Comparison of ENCODE assay signal across 8 cellular contexts in genomic region chrX:17376381-17377046, GRCh38. TPM values are rescaled to one million over a fixed set of nuclear protein-coding genes. Genes with fewer than 3 reads are reported as not detected.
DNase-seq lines count a peak whose midpoint lies in the region; TF ChIP-seq lines count a peak whose summit lies in the region.

No MANE protein-coding gene starts in this region.

- CTCF ChIA-PET in AG04449 (lab: Yijun Ruan, JAX), result interaction anchor here (1.1 to 1.3 kb wide), 4 partner anchors 144 to 313 kb away, joined by 3 read pairs; no protein-coding TSS in a partner anchor
- CTCF ChIA-PET in CD8-positive, alpha-beta memory T cell (lab: Charles Lee), result no interaction called here

- POLR2A ChIA-PET in AG04449 (lab: Yijun Ruan, JAX), result interaction anchor here (0.8 to 1.1 kb wide), 2 partner anchors 215 to 225 kb away, joined by 3 to 5 read pairs; no protein-coding TSS in a partner anchor
- POLR2A ChIA-PET in CD8-positive, alpha-beta memory T cell (lab: Charles Lee), result no interaction called here

- H3K4me3 ChIP-seq in AG04449 (ENCODE audit: low read depth, low read length) (peak overlapping the region; percentile 70), duodenal mucosa (ENCODE audit: low read depth in 1 of 2, low read length in 2 of 2) (peak overlapping the region; percentile 62 to 66), muscle layer of duodenum (ENCODE audit: low read depth in 1 of 2, low read length in 2 of 2) (peak overlapping the region; percentile 56 to 72)
- no peak overlapping the region for H3K4me3 ChIP-seq in CD8-positive, alpha-beta memory T cell (ENCODE audit: low read length)

- H3K27me3 ChIP-seq in duodenal mucosa (ENCODE audit: control insufficient read depth in 1 of 2, insufficient read depth in 2 of 2, low read length in 2 of 2) (no peaks in the 10 kb centered on the region), muscle layer of duodenum (ENCODE audit: low read depth, low read length) (no peaks in the 10 kb centered on the region)
- no peaks in the 10 kb centered on the region for H3K27me3 ChIP-seq in CD8-positive, alpha-beta memory T cell (ENCODE audit: insufficient read depth, low read length, poor library complexity, severe bottlenecking)

- peaks cover 19 to 27% of the 10 kb centered on the region in 2 donors for H3K27me3 Mint-ChIP-seq in CD8-positive, alpha-beta memory T cell

- no peak overlapping the region for H3K27ac Mint-ChIP-seq in CD8-positive, alpha-beta memory T cell

- DNase-seq in AG04449 (ENCODE audit: low read depth, low spot score), result no peak
- DNase-seq in NCI-H2081 (lab: John Stamatoyannopoulos, UW), result no peak
- no peak for DNase-seq in CD8-positive, alpha-beta memory T cell
- no peak for DNase-seq in NOMO-1 treated with DMSO at 0.1 percent for 48 hours (lab: John Stamatoyannopoulos, UW; ENCODE audit: unreplicated experiment)
- DNase-seq in midbrain (lab: John Stamatoyannopoulos, UW), result no peak

- H3K4me3 Mint-ChIP-seq in CD8-positive, alpha-beta memory T cell, result peak overlapping the region in 1 of 7 donors; percentile 18

- peaks cover 0 to 6% (median 4%) of the 10 kb centered on the region in 5 donors for H3K9me3 Mint-ChIP-seq in CD8-positive, alpha-beta memory T cell

- no peak overlapping the region for H3K9ac ChIP-seq in duodenal mucosa (ENCODE audit: low read depth in 1 of 2, low read length in 2 of 2)

- H3K36me3 Mint-ChIP-seq in CD8-positive, alpha-beta memory T cell, result no peaks in the 10 kb centered on the region

- no peaks in the 10 kb centered on the region for H3K36me3 ChIP-seq in duodenal mucosa (ENCODE audit: control insufficient read depth in 1 of 2, insufficient read depth in 2 of 2, low read length in 2 of 2)
- H3K36me3 ChIP-seq in muscle layer of duodenum (ENCODE audit: control insufficient read depth in 1 of 2, insufficient read depth in 2 of 2, low read length in 2 of 2), result no peaks in the 10 kb centered on the region
- no peaks in the 10 kb centered on the region for H3K36me3 ChIP-seq in CD8-positive, alpha-beta memory T cell (ENCODE audit: insufficient read depth, low read length)

- no peak for TF ChIP-seq RAD21 in Ishikawa (IDR thresholded peaks at IDR 0.05; ENCODE audit: low read depth)

- H3K9me3 ChIP-seq in duodenal mucosa (ENCODE audit: control insufficient read depth in 1 of 2, low read length in 2 of 2) (no peaks in the 10 kb centered on the region), muscle layer of duodenum (ENCODE audit: control insufficient read depth in 1 of 2, low read length in 2 of 2) (peaks cover 0 to 1% of the 10 kb centered on the region in 2 donors)
- no peaks in the 10 kb centered on the region for H3K9me3 ChIP-seq in CD8-positive, alpha-beta memory T cell (ENCODE audit: low read length)

- H3K4me1 ChIP-seq in duodenal mucosa (ENCODE audit: control insufficient read depth in 1 of 2, insufficient read depth in 2 of 2, low read length in 2 of 2) (peaks cover 0 to 4% of the 10 kb centered on the region in 2 donors), muscle layer of duodenum (ENCODE audit: control insufficient read depth in 1 of 2, insufficient read depth in 2 of 2, low read length in 2 of 2) (peaks cover 0 to 3% of the 10 kb centered on the region in 2 donors)
- no peaks in the 10 kb centered on the region for H3K4me1 ChIP-seq in CD8-positive, alpha-beta memory T cell (ENCODE audit: insufficient read depth, low read length)

- no peak for TF ChIP-seq CTCF in AG04449 (IDR thresholded peaks at IDR 0.05; ENCODE audit: insufficient read depth, low read length, missing control alignments)

- no peaks in the 10 kb centered on the region for H3K4me1 Mint-ChIP-seq in CD8-positive, alpha-beta memory T cell

- no peak for TF ChIP-seq EP300 in Ishikawa (IDR thresholded peaks at IDR 0.05; ENCODE audit: borderline replicate concordance)

- H3K27ac ChIP-seq in duodenal mucosa (ENCODE audit: low read depth, low read length) (no peak overlapping the region), muscle layer of duodenum (ENCODE audit: low read length) (no peak overlapping the region)
- H3K27ac ChIP-seq in CD8-positive, alpha-beta memory T cell (ENCODE audit: low read depth, low read length), result no peak overlapping the region

TF ChIP-seq in Ishikawa, 13 proteins besides CTCF, POLR2A, EP300 and RAD21:
- TF ChIP-seq YY1 (IDR thresholded peaks at IDR 0.05; ENCODE audit: low read depth) (no peak), USF1 (IDR thresholded peaks at IDR 0.05) (no peak), MAX (IDR thresholded peaks at IDR 0.05) (0 out of 2 replicates have a peak, but pooled peaks have one; percentile 5)

RNA-seq across cellular contexts. Expression of gene NHS, which starts 1.5 kb away (rescaled TPM):
- 10 to 100 TPM in 1 of 2 experiments, 1 to 10 TPM in 1; 9.6 to 11.3 TPM for total RNA-seq in CD8-positive, alpha-beta memory T cell
- not detected for polyA plus RNA-seq in CD8-positive, alpha-beta memory T cell
